Comparison of ENCODE assay signal across 18 cellular contexts in genomic region chr1:10631121-10631810, GRCh38.
A peak's percentile ranks its signal among the peaks of the same experiment; 100 is the strongest.
DNase-seq lines count a peak whose midpoint lies in the region; ATAC-seq, FAIRE-seq and TF ChIP-seq lines count a peak whose summit lies in the region.
"Had no signal": no experiment of that assay in that cellular context is flagged by ENCODE, and none has a peak within 500 bp of the region (broad histone marks: within the 10 kb centered on the region; RNA-seq: fewer than 3 reads in every experiment).

No MANE protein-coding gene starts in this region.

- H3K4me1 ChIP-seq in H1 (replicated peaks in 1 of 4; ENCODE audit: control insufficient read depth in 3 of 4, insufficient read depth in 4 of 4, low read length in 3 of 4) (peaks cover 4 to 31% (median 22%) of the 10 kb centered on the region in 4 experiments), prostate gland (replicated peaks) (peaks cover 47% of the 10 kb centered on the region)

- no peak overlapping the region for H3K4me3 ChIP-seq in H1 (ENCODE audit: extremely low read depth in 1 of 4, insufficient read depth in 2 of 4, low read depth in 3 of 4, low read length in 4 of 4)
- H3K4me3 ChIP-seq in prostate gland = no peak overlapping the region

- H2BK120ac ChIP-seq in H1 (replicated peaks; ENCODE audit: low read depth, low read length) = no peak overlapping the region

- H3K4ac ChIP-seq in H1 (replicated peaks; ENCODE audit: insufficient read length, low read depth, low read length) = no peak overlapping the region

- no peak for TF ChIP-seq POLR2A in H1 (IDR thresholded peaks at IDR 0.05; ENCODE audit: control extremely low read depth in 1 of 2, low read depth in 2 of 2, low read length in 2 of 2)
- TF ChIP-seq POLR2A in prostate gland (IDR thresholded peaks at IDR 0.05) = no peak

- TF ChIP-seq RAD21 in H1 (IDR thresholded peaks at IDR 0.05 in 1 of 2, conservative IDR thresholded peaks at IDR 0.05 in 1 of 2; ENCODE audit: low read depth in 2 of 2, low read length in 2 of 2) = no peak

- H3K79me2 ChIP-seq in H1 (ENCODE audit: control insufficient read depth in 1 of 2, insufficient read depth in 2 of 2, low read length in 2 of 2) = no peaks in the 10 kb centered on the region

- H3K27ac ChIP-seq in 22Rv1 (peak overlapping the region; percentile 100), H1 (ENCODE audit: low read depth, low read length) (no peak overlapping the region), prostate gland (peak overlapping the region; percentile 95 to 98)

- POLR2A ChIA-PET in H1 (lab: Charles Lee; ENCODE audit: partially characterized antibody) = interaction anchor here (1.2 to 1.5 kb wide), 2 partner anchors 46 to 103 kb away, joined by 3 read pairs; no protein-coding TSS in a partner anchor

- H3K36me3 ChIP-seq in H1 (ENCODE audit: control insufficient read depth in 2 of 4, insufficient read depth in 4 of 4, low read length in 3 of 4) (no peaks in the 10 kb centered on the region), prostate gland (no peaks in the 10 kb centered on the region)

- no peak overlapping the region for H2AFZ ChIP-seq in H1 (ENCODE audit: low read length)

- H3K14ac ChIP-seq in H1 (ENCODE audit: insufficient read length) = no peak overlapping the region

- DNase-seq in ELF-1 (ENCODE audit: low read depth, low spot score) = peak; percentile 83
- no peak for DNase-seq in H1 (ENCODE audit: low read depth in 1 of 2, low spot score in 2 of 2)
- no peak for DNase-seq in prostate gland (ENCODE audit: low spot score)
- no peak for DNase-seq in NCI-H345 treated with DMSO at 0.1 percent for 48 hours (lab: John Stamatoyannopoulos, UW; ENCODE audit: unreplicated experiment)
- no peak for DNase-seq in frontal cortex (ENCODE audit: low spot score in 2 of 2)
- DNase-seq: activated CD4-positive, alpha-beta T cell treated with anti-CD3 and anti-CD28 coated beads, Interleukin-2, amount 10 ng/mL, durations not matched to agents 7 days and 5 days; activated naive CD8-positive, alpha-beta T cell treated with anti-CD3 and anti-CD28 coated beads for 36 hours; activated T-cell treated with anti-CD3 and anti-CD28 coated beads, Interleukin-2, amount 50 U/mL, for 24 hours; effector CD8-positive, alpha-beta T cell; GOT3; NCI-H446 treated with DMSO at 0.1 percent for 48 hours; stimulated activated naive CD4-positive, alpha-beta T cell treated with Interleukin-2 at 50 U/mL for 16 hours had no signal

- no peaks in the 10 kb centered on the region for H4K20me1 ChIP-seq in H1 (replicated peaks in 1 of 2; ENCODE audit: control insufficient read depth in 1 of 2, insufficient read depth in 2 of 2, low read length in 2 of 2)

- peak overlapping the region; percentile 51; the same call in 1 of the 2 replicates for H4K8ac ChIP-seq in H1 (ENCODE audit: extremely low read depth, insufficient read depth, low read length)

- no peak overlapping the region for H3K4me2 ChIP-seq in H1 (ENCODE audit: insufficient read depth in 1 of 2, low read depth in 2 of 2, low read length in 2 of 2)

- TF ChIP-seq EP300 in H1 (IDR thresholded peaks at IDR 0.05; ENCODE audit: borderline replicate concordance in 1 of 2, low read depth in 2 of 2, low read length in 2 of 2) = no peak

- H4K91ac ChIP-seq in H1 (replicated peaks; ENCODE audit: insufficient read length, low read length) = no peak overlapping the region

- 0 out of 2 replicates have a peak overlapping the region, but pooled peaks have one; percentile 1 for H3K18ac ChIP-seq in H1 (ENCODE audit: extremely low read depth, low read length)

- intact Hi-C loops in prostate gland (cut with DNase I) = loop anchor here (10.0 kb wide), 1 partner anchor 234 kb away; no protein-coding TSS in a partner anchor

- no peak overlapping the region for H2BK15ac ChIP-seq in H1 (ENCODE audit: low read length)

- H3K27me3 ChIP-seq in H1 (replicated peaks in 1 of 4; ENCODE audit: control insufficient read depth in 3 of 4, extremely low read depth in 1 of 4, insufficient read depth in 3 of 4, low read length in 3 of 4) = no peaks in the 10 kb centered on the region
- H3K27me3 ChIP-seq in prostate gland (replicated peaks; ENCODE audit: insufficient read depth) = no peaks in the 10 kb centered on the region

- no peak overlapping the region for H3K56ac ChIP-seq in H1 (replicated peaks; ENCODE audit: insufficient read length, low read depth, low read length)

- H3K9me3 ChIP-seq in H1 (ENCODE audit: insufficient read depth in 2 of 2, low read depth in 1 of 2, low read length in 1 of 2) (no peaks in the 10 kb centered on the region), prostate gland (no peaks in the 10 kb centered on the region)

- ATAC-seq in HG03354 (IDR thresholded peaks at IDR 0.05; ENCODE audit: poor library complexity, severe bottlenecking, unreplicated experiment) (no peak), HG03442 (IDR thresholded peaks at IDR 0.05; ENCODE audit: unreplicated experiment) (no peak)
- ATAC-seq: left lobe of liver had no signal

- H2BK12ac ChIP-seq in H1 (ENCODE audit: low read depth, low read length) = 0 out of 2 replicates have a peak overlapping the region, but pooled peaks have one; percentile 29

- TF ChIP-seq CTCF in 22Rv1 (IDR thresholded peaks at IDR 0.05) = no peak
- no peak for TF ChIP-seq CTCF in H1 (IDR thresholded peaks at IDR 0.05; ENCODE audit: control extremely low read depth in 1 of 3, insufficient read depth in 1 of 3, low read depth in 1 of 3, low read length in 3 of 3)
- no peak for TF ChIP-seq CTCF in prostate gland (IDR thresholded peaks at IDR 0.05)

- no peak overlapping the region for H2AK5ac ChIP-seq in H1 (ENCODE audit: low read depth, low read length)

- no peak overlapping the region for H3K23ac ChIP-seq in H1 (ENCODE audit: insufficient read length)

- WGBS in H1 (ENCODE audit: extremely low coverage in 1 of 2, insufficient coverage in 1 of 2, insufficient read length in 1 of 2, insufficient replicate concordance in 2 of 2, low coverage in 1 of 2, low lambda C conversion rate in 2 of 2, missing lambda C conversion rate in 1 of 2), 2 experiments = 90% methylated on average over 16 of the region's 20 CpGs; no CpG with 5 or more reads in 1 of the 2 experiments
- 95% methylated on average over 20 of the region's 20 CpGs for WGBS in prostate gland

- H3K79me1 ChIP-seq in H1 (ENCODE audit: low read depth, low read length) = no peaks in the 10 kb centered on the region

- no peak overlapping the region for H3K9ac ChIP-seq in H1 (replicated peaks in 1 of 4; ENCODE audit: extremely low read depth in 1 of 4, low read depth in 3 of 4, low read length in 3 of 4)

- H4K5ac ChIP-seq in H1 (ENCODE audit: insufficient read length, low read depth, low read length) = no peak overlapping the region

- no peak overlapping the region for H2BK20ac ChIP-seq in H1 (ENCODE audit: low read length)

- H2BK5ac ChIP-seq in H1 (ENCODE audit: low read depth, low read length) = no peak overlapping the region

- CTCF ChIA-PET in H1 (lab: Charles Lee; ENCODE audit: partially characterized antibody) = interaction anchor here (0.8 to 2.8 kb wide), 11 partner anchors 8 to 123 kb away, joined by 3 to 10 read pairs (median 4); no protein-coding TSS in a partner anchor

- H3K23me2 ChIP-seq in H1 (ENCODE audit: low read depth, low read length) = no peaks in the 10 kb centered on the region; the same call in 1 of the 2 replicates

- FAIRE-seq in H1 (lab: Jason Lieb, UNC) (no peak), frontal cortex (lab: Jason Lieb, UNC) (no peak)
- FAIRE-seq: bronchial epithelial cell, D721Med had no signal

TF ChIP-seq in H1, 55 proteins besides CTCF, POLR2A, EP300 and RAD21 (continues in another document):
- TF ChIP-seq NANOG (IDR thresholded peaks at IDR 0.05; ENCODE audit: insufficient read depth, low read depth, low read length, poor library complexity, severe bottlenecking) (no peak), POLR2AphosphoS5 (IDR thresholded peaks at IDR 0.05; ENCODE audit: low read depth, low read length) (no peak), PHF8 (conservative IDR thresholded peaks at IDR 0.05; ENCODE audit: low read depth, low read length) (no peak), EZH2 (IDR thresholded peaks at IDR 0.05; ENCODE audit: low read depth, low read length, severe bottlenecking) (no peak)
